In the genomic region with DNA sequence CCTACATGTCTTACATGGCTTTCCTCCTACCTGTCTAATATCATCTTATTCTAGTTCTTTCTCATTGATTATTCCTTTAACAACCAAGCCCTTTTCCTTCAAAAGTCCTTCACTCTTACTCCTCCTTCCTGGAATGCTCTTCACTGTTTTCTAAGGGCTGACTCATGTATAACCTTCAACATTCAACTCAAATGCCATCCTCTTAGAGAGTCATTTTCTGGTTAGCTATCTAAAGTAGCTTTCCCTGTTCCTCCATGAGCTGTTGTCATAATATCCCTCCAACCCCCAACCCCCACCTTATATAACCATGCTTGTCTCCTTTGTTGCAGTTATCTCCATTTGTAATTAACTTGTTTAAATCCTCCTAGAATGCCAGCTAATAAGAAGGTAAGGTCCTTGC, we compare ENCODE assay signal across 16 cellular contexts.
DNase-seq lines count a peak whose midpoint lies in the region; ATAC-seq and TF ChIP-seq lines count a peak whose summit lies in the region.
"Had no signal": no experiment of that assay in that cellular context is flagged by ENCODE, and none has a peak within 500 bp of the region (broad histone marks: within the 10 kb centered on the region; RNA-seq: fewer than 3 reads in every experiment).

No MANE protein-coding gene starts in this region.

- CTCF ChIA-PET in MCF 10A (lab: Yijun Ruan, JAX), result interaction anchor here (0.6 kb wide), 2 partner anchors 80 to 169 kb away, joined by 3 to 4 read pairs; no protein-coding TSS in a partner anchor
- CTCF ChIA-PET in GM10248 (lab: Yijun Ruan, JAX), result interaction anchor here (0.9 to 1.1 kb wide), 2 partner anchors 10 to 62 kb away, joined by 3 read pairs; no protein-coding TSS in a partner anchor

- peak overlapping the region; percentile 5 for H3K4me2 ChIP-seq in smooth muscle cell

- POLR2A ChIA-PET in MCF 10A (lab: Yijun Ruan, JAX), result no interaction called here
- POLR2A ChIA-PET in GM10248 (lab: Yijun Ruan, JAX), result no interaction called here

- no peaks in the 10 kb centered on the region for H3K9me3 ChIP-seq in breast epithelium
- H3K9me3 ChIP-seq in smooth muscle cell (replicated peaks; ENCODE audit: low read depth), result no peaks in the 10 kb centered on the region
- H3K9me3 ChIP-seq: MG63, neutrophil, upper lobe of left lung had no signal

- peaks cover 17% of the 10 kb centered on the region for H3K4me1 Mint-ChIP-seq in MCF 10A (ENCODE audit: insufficient read depth, unreplicated experiment)

- H3K27me3 ChIP-seq in breast epithelium, result no peaks in the 10 kb centered on the region
- no peaks in the 10 kb centered on the region for H3K27me3 ChIP-seq in smooth muscle cell (ENCODE audit: low read depth)
- H3K27me3 ChIP-seq: MG63, neutrophil, upper lobe of left lung had no signal

- H2AFZ ChIP-seq in smooth muscle cell (ENCODE audit: low read depth), result no peak overlapping the region

- H3K36me3 Mint-ChIP-seq in MCF 10A (ENCODE audit: insufficient read depth, unreplicated experiment), result peaks cover 5% of the 10 kb centered on the region

- intact Hi-C loops in MCF 10A (cut with micrococcal nuclease), result no loop called here
- intact Hi-C loops in breast epithelium (cut with DNase I; ENCODE audit: low total_unique reads), result no loop called here
- intact Hi-C loops in cardiac septum (cut with DNase I), result no loop called here

- DNase-seq in MCF 10A (ENCODE audit: unreplicated experiment), result peak; percentile 8
- no peak for DNase-seq in breast epithelium (ENCODE audit: low spot score in 2 of 2)
- DNase-seq in fibroblast of mammary gland (ENCODE audit: low read depth), result peak; percentile 61
- no peak for DNase-seq in smooth muscle cell (lab: John Stamatoyannopoulos, UW; ENCODE audit: unreplicated experiment)
- no peak for DNase-seq in DMS153 treated with DMSO at 0.1 percent for 48 hours (lab: John Stamatoyannopoulos, UW; ENCODE audit: unreplicated experiment)
- no peak for DNase-seq in GM10248 (ENCODE audit: extremely low spot score)
- DNase-seq in cardiac septum (ENCODE audit: low spot score), result no peak
- DNase-seq: activated CD4-positive, alpha-beta T cell treated with anti-CD3 and anti-CD28 coated beads, Interleukin-2, amount 50 U/mL, for 48 hours; activated effector memory CD4-positive, alpha-beta T cell treated with Interleukin-2 at 50 U/mL for 16 hours; AML-193; MG63; upper lobe of left lung had no signal

- peaks cover 11% of the 10 kb centered on the region for H4K20me1 ChIP-seq in smooth muscle cell (ENCODE audit: low read depth)

- H3K36me3 ChIP-seq in breast epithelium (no peaks in the 10 kb centered on the region), smooth muscle cell (ENCODE audit: low read depth) (no peaks in the 10 kb centered on the region)
- H3K36me3 ChIP-seq: MG63, neutrophil, upper lobe of left lung had no signal

- H3K27ac ChIP-seq in breast epithelium (no peak overlapping the region), smooth muscle cell (ENCODE audit: low read depth) (no peak overlapping the region)
- H3K27ac ChIP-seq: neutrophil, upper lobe of left lung had no signal

- H3K9me3 Mint-ChIP-seq in MCF 10A (ENCODE audit: unreplicated experiment), result no peaks in the 10 kb centered on the region
- H3K9me3 Mint-ChIP-seq: T-helper 1 cell treated with Interleukin-12 subunit alpha and Interleukin-12 subunit beta and Interleukin-4 antibody, amounts not matched to agents 30 μg/mL and 1 μg/mL, for 36 hours had no signal

- no peak overlapping the region for H3K9ac ChIP-seq in smooth muscle cell (ENCODE audit: low read depth)

- peak overlapping the region; percentile 2 for H3K27ac Mint-ChIP-seq in MCF 10A (ENCODE audit: low read depth, unreplicated experiment)
- H3K27ac Mint-ChIP-seq: T-helper 1 cell treated with Interleukin-12 subunit alpha and Interleukin-12 subunit beta and Interleukin-4 antibody, amounts not matched to agents 30 μg/mL and 1 μg/mL, for 36 hours had no signal

- H3K4me1 ChIP-seq in breast epithelium, result no peaks in the 10 kb centered on the region
- H3K4me1 ChIP-seq in smooth muscle cell (ENCODE audit: low read depth), result peaks cover 15% of the 10 kb centered on the region

- TF ChIP-seq CTCF in MCF 10A (IDR thresholded peaks at IDR 0.05; ENCODE audit: unreplicated experiment) (no peak), breast epithelium (IDR thresholded peaks at IDR 0.05) (no peak), fibroblast of mammary gland (conservative IDR thresholded peaks at IDR 0.05; ENCODE audit: control insufficient read depth, insufficient read depth, low read depth, low read length) (no peak), smooth muscle cell (IDR thresholded peaks at IDR 0.05; ENCODE audit: borderline replicate concordance, insufficient read depth, poor library complexity, severe bottlenecking) (no peak), GM10248 (IDR thresholded peaks at IDR 0.05; ENCODE audit: control extremely low read depth, extremely low read depth, low read depth, missing control alignments) (no peak)

- no peak overlapping the region for H3K4me3 Mint-ChIP-seq in MCF 10A (ENCODE audit: unreplicated experiment)
- H3K4me3 Mint-ChIP-seq: T-helper 1 cell treated with Interleukin-12 subunit alpha and Interleukin-12 subunit beta and Interleukin-4 antibody, amounts not matched to agents 30 μg/mL and 1 μg/mL, for 36 hours had no signal

- BruUV-seq in MCF 10A (replicated peaks; lab: Mats Ljungman, UMichigan), result no TSS peak

- no peaks in the 10 kb centered on the region for H3F3A ChIP-seq in smooth muscle cell (ENCODE audit: low read depth)

- H3K4me3 ChIP-seq in breast epithelium (no peak overlapping the region), fibroblast of mammary gland (ENCODE audit: control insufficient read depth, low read depth, low read length) (no peak overlapping the region), smooth muscle cell (no peak overlapping the region)
- H3K4me3 ChIP-seq: MG63, upper lobe of left lung had no signal

- peak; percentile 70 for ATAC-seq in SK-N-SH treated with all-trans-retinoic acid at 6 μM for 48 hours
- ATAC-seq: left lobe of liver had no signal

- TF ChIP-seq POLR2A in breast epithelium (IDR thresholded peaks at IDR 0.05), result no peak

- H3K27me3 Mint-ChIP-seq in MCF 10A (ENCODE audit: insufficient read depth, unreplicated experiment), result no peaks in the 10 kb centered on the region

- no peaks in the 10 kb centered on the region for H3K79me2 ChIP-seq in smooth muscle cell (ENCODE audit: low read depth)

TF ChIP-seq in SK-N-SH treated with all-trans-retinoic acid at 6 μM for 48 hours, 23 proteins besides CTCF, POLR2A, EP300 and RAD21:
- TF ChIP-seq ISL1 (CRISPR knock-in tag; IDR thresholded peaks at IDR 0.05), result 0 out of 2 replicates have a peak, but pooled peaks have one; percentile 20
- TF ChIP-seq, protein P1, sequence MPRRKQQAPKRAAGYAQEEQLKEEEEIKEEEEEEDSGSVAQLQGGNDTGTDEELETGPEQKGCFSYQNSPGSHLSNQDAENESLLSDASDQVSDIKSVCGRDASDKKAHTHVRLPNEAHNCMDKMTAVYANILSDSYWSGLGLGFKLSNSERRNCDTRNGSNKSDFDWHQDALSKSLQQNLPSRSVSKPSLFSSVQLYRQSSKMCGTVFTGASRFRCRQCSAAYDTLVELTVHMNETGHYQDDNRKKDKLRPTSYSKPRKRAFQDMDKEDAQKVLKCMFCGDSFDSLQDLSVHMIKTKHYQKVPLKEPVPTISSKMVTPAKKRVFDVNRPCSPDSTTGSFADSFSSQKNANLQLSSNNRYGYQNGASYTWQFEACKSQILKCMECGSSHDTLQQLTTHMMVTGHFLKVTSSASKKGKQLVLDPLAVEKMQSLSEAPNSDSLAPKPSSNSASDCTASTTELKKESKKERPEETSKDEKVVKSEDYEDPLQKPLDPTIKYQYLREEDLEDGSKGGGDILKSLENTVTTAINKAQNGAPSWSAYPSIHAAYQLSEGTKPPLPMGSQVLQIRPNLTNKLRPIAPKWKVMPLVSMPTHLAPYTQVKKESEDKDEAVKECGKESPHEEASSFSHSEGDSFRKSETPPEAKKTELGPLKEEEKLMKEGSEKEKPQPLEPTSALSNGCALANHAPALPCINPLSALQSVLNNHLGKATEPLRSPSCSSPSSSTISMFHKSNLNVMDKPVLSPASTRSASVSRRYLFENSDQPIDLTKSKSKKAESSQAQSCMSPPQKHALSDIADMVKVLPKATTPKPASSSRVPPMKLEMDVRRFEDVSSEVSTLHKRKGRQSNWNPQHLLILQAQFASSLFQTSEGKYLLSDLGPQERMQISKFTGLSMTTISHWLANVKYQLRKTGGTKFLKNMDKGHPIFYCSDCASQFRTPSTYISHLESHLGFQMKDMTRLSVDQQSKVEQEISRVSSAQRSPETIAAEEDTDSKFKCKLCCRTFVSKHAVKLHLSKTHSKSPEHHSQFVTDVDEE (CRISPR knock-in tag; IDR thresholded peaks at IDR 0.05), result no peak
- TF ChIP-seq SNAI2 (CRISPR knock-in tag; IDR thresholded peaks at IDR 0.05), result no peak
- TF ChIP-seq TCF4 (CRISPR knock-in tag; IDR thresholded peaks at IDR 0.05; ENCODE audit: borderline replicate concordance), result no peak

Comparison
In these comparisons a context has a peak if more than half of its experiments do, and no peak if none do; other contexts are left out.
1. DNase-seq: peak in MCF 10A (single experiment) and fibroblast of mammary gland (single experiment); none in breast epithelium (0 of 2), smooth muscle cell (single experiment), DMS153 treated with DMSO at 0.1 percent for 48 hours (single experiment), GM10248 (single experiment) and cardiac septum (single experiment).